Comparison of ENCODE assay signal across 14 cellular contexts in the genomic region with DNA sequence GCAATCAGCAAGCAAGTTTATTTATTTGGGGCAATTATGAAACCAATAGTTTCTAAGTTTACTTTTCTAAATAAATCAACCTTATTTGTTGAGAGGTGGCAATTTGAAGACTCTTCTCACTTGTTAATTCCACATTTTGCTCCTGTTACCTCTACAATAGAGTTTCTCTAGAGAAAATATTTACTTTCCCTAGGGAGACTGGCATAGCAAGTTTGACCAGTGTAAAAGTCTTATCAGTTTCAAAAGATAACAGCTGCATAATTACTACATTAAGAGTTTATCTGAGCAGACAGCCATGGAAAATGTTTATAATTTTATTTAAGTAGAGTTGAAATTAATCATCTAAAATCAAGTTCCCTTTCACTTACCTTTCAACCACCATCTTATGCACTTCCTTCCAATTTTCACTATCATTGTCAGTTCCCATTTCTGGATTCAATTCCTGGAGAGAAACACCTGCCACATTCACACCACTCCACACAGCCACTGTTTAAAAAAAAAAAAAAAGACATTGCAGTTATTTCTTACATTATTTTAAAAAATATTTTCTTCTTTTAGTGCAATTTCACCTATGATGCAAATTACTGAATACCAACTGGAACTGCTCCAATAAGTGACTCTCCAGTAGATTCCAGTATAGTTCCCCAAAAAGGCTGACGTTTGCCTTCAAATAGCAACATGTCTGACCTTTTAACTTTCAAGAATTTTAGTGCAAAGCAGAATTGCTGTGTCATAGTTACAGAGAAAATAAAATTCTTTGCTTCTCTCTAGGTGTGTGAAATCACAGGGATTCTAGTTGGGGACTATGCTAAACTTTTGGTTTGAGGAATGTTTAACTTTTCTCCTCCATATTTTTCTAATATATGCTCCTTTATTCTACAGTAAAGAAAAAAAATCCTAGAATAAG. TPM values are rescaled to one million over a fixed set of nuclear protein-coding genes. Genes with fewer than 3 reads are reported as not detected.
DNase-seq lines count a peak whose midpoint lies in the region; ATAC-seq and TF ChIP-seq lines count a peak whose summit lies in the region.
"Had no signal": no experiment of that assay in that cellular context is flagged by ENCODE, and none has a peak within 500 bp of the region (broad histone marks: within the 10 kb centered on the region; RNA-seq: fewer than 3 reads in every experiment).

No MANE protein-coding gene starts in this region.

- H3K4me3 ChIP-seq in left ventricle myocardium inferior (no peak overlapping the region), PC-9 (no peak overlapping the region), fibroblast of pulmonary artery (replicated peaks; ENCODE audit: low read depth, low read length) (no peak overlapping the region)

- DNase-seq in left ventricle myocardium inferior (no peak), left cardiac atrium (no peak), PC-9 (peak in 1 of 2 experiments; percentile 40), fibroblast of pulmonary artery (ENCODE audit: low read depth) (peak; percentile 46), type B pancreatic cell (ENCODE audit: extremely low spot score, unreplicated experiment) (no peak), COLO829 (ENCODE audit: low spot score) (no peak), COLO668 (lab: John Stamatoyannopoulos, UW; ENCODE audit: unreplicated experiment) (no peak)
- DNase-seq: activated gamma-delta T cell treated with Interleukin-2 at 50 U/mL for 16 hours; SK-N-SH; stimulated activated CD4-positive, alpha-beta T cell treated with anti-CD3 and anti-CD28 coated beads, Interleukin-4, amount 100 ng/mL, for 24 hours; stimulated activated naive CD4-positive, alpha-beta T cell treated with Interleukin-2 at 50 U/mL for 16 hours had no signal

- H3K27ac Mint-ChIP-seq in type B pancreatic cell = peak overlapping the region; percentile 70

- no peak for ATAC-seq in left cardiac atrium
- no peak for ATAC-seq in HG02981 (IDR thresholded peaks at IDR 0.05; ENCODE audit: unreplicated experiment)
- ATAC-seq: activated CD4-positive, CD25-positive, alpha-beta regulatory T cell treated with anti-CD3 and anti-CD28 coated beads, Interleukin-2, amount 50 U/mL, for 24 hours had no signal

- no peak for TF ChIP-seq CTCF in left ventricle myocardium inferior (IDR thresholded peaks at IDR 0.05; ENCODE audit: borderline replicate concordance)
- no peak for TF ChIP-seq CTCF in PC-9 (conservative IDR thresholded peaks at IDR 0.05)
- no peak for TF ChIP-seq CTCF in fibroblast of pulmonary artery (IDR thresholded peaks at IDR 0.05; ENCODE audit: low read length, missing control alignments)
- no peak for TF ChIP-seq CTCF in type B pancreatic cell (conservative IDR thresholded peaks at IDR 0.05)

- no peak overlapping the region for H2AFZ ChIP-seq in PC-9

- H3K4me2 ChIP-seq in PC-9 = peak overlapping the region; percentile 15; the same call in 1 of the 2 replicates
- H3K4me2 ChIP-seq: SK-N-SH had no signal

- H3K27me3 Mint-ChIP-seq in type B pancreatic cell = no peaks in the 10 kb centered on the region

- H3K27ac ChIP-seq in left ventricle myocardium inferior (replicated peaks) (peak overlapping the region; percentile 69), PC-9 (peak overlapping the region; percentile 74)

- H3K36me3 ChIP-seq in left ventricle myocardium inferior (peaks cover 75% of the 10 kb centered on the region), PC-9 (ENCODE audit: low read depth) (peaks cover 72% of the 10 kb centered on the region)

- BruUV-seq in PC-9 (replicated peaks; lab: Mats Ljungman, UMichigan) = no TSS peak

- peaks cover 4% of the 10 kb centered on the region for H3K9me3 Mint-ChIP-seq in type B pancreatic cell

- 0 out of 2 replicates have a peak, but pooled peaks cover 4% of the 10 kb centered on the region for H3K79me2 ChIP-seq in PC-9 (ENCODE audit: low read depth)

- intact Hi-C loops in left ventricle myocardium inferior (cut with micrococcal nuclease) (no loop called here), left cardiac atrium (cut with DNase I) (no loop called here), PC-9 (cut with micrococcal nuclease; ENCODE audit: unreplicated experiment) (loop anchor here (2.0 kb wide), 1 partner anchor 19 kb away; a partner anchor contains a TSS)

- H4K20me1 ChIP-seq in PC-9 (ENCODE audit: insufficient read depth) = no peaks in the 10 kb centered on the region; the same call in 1 of the 2 replicates

- peaks cover 75% of the 10 kb centered on the region for H3K36me3 Mint-ChIP-seq in type B pancreatic cell

- CTCF ChIA-PET in PC-9 (lab: Charles Lee) = no interaction called here

- POLR2A ChIA-PET in PC-9 (lab: Charles Lee; ENCODE audit: unreplicated experiment) = interaction anchor here (0.6 kb wide), 1 partner anchor 893 kb away, joined by 4 read pairs; no protein-coding TSS in a partner anchor

- peaks cover 3% of the 10 kb centered on the region for H3K4me1 Mint-ChIP-seq in type B pancreatic cell (ENCODE audit: unreplicated experiment)

- H3K9me3 ChIP-seq in left ventricle myocardium inferior (replicated peaks) = no peaks in the 10 kb centered on the region
- H3K9me3 ChIP-seq in PC-9 (ENCODE audit: insufficient read depth, low read depth) = no peaks in the 10 kb centered on the region
- H3K9me3 ChIP-seq: SK-N-SH had no signal

- H3K4me3 Mint-ChIP-seq in type B pancreatic cell = peak overlapping the region; percentile 46

- H3K4me1 ChIP-seq in left ventricle myocardium inferior = peaks cover 60% of the 10 kb centered on the region
- peaks cover 26% of the 10 kb centered on the region for H3K4me1 ChIP-seq in PC-9 (replicated peaks; ENCODE audit: insufficient read depth)

- H3K27me3 ChIP-seq in left ventricle myocardium inferior (ENCODE audit: low read depth) = no peaks in the 10 kb centered on the region
- no peaks in the 10 kb centered on the region for H3K27me3 ChIP-seq in PC-9 (ENCODE audit: insufficient read depth, low read depth)

- peaks cover 53% of the 10 kb centered on the region; the same call in 1 of the 2 replicates for H3F3A ChIP-seq in PC-9 (ENCODE audit: insufficient read depth, low read depth)

- H3K9me2 ChIP-seq in PC-9 (ENCODE audit: insufficient read depth) = 0 out of 2 replicates have a peak, but pooled peaks cover 4% of the 10 kb centered on the region
- H3K9me2 ChIP-seq: SK-N-SH had no signal

RNA-seq across cellular contexts. Expression of a gene that starts 19.4 kb away (rescaled TPM):
- total RNA-seq in left ventricle myocardium inferior (2,441 TPM), left cardiac atrium (1,000 to 10,000 TPM; 1,145 to 1,293 TPM), PC-9 (2021) (994 and 1,055 TPM in 2 replicates), type B pancreatic cell (ENCODE audit: low replicate concordance) (798 and 848 TPM in 2 replicates)

RNA-seq across cellular contexts. Expression of a gene that starts 33.6 kb away (rescaled TPM):
- total RNA-seq in left ventricle myocardium inferior (not detected), left cardiac atrium (under 1 TPM in 1 of 2 donors, not detected in 1; 0.62 TPM), PC-9 (2021) (not detected in 2 replicates), type B pancreatic cell (ENCODE audit: low replicate concordance) (0.26 TPM in 1 of 2 replicates, not detected in the other)
- total RNA-seq: lung microvascular endothelial cell had no signal
